Comparison of ENCODE assay signal across 19 cellular contexts in genomic region chr18:23239885-23240608, GRCh38.
DNase-seq lines count a peak whose midpoint lies in the region; ATAC-seq, FAIRE-seq and TF ChIP-seq lines count a peak whose summit lies in the region.
"Had no signal": no experiment of that assay in that cellular context is flagged by ENCODE, and none has a peak within 500 bp of the region (broad histone marks: within the 10 kb centered on the region; RNA-seq: fewer than 3 reads in every experiment).

No MANE protein-coding gene starts in this region.

- BruUV-seq in GM12878 (replicated peaks; lab: Mats Ljungman, UMichigan): no TSS peak

- no peak for TF ChIP-seq RAD21 in GM12878 (IDR thresholded peaks at IDR 0.05; ENCODE audit: insufficient read depth, low read depth, low read length)

- H3K36me3 ChIP-seq in GM12878 (ENCODE audit: control insufficient read depth in 2 of 2, insufficient read depth in 2 of 2, low read length in 1 of 2): peaks cover 5 to 6% of the 10 kb centered on the region in 2 experiments; a peak in 3 of 4 replicates

- peak overlapping the region; percentile 73 for H3K27ac ChIP-seq in GM12878 (ENCODE audit: control insufficient read depth, insufficient read depth)

- peaks cover 47% of the 10 kb centered on the region for H3K4me1 Mint-ChIP-seq in osteocyte (ENCODE audit: unreplicated experiment)
- peaks cover 32% of the 10 kb centered on the region for H3K4me1 Mint-ChIP-seq in activated T-helper 1 cell treated with anti-CD3 and anti-CD28 coated beads, Interleukin-12 subunit alpha, Interleukin-12 subunit beta, Interleukin-2, Interleukin-4 antibody, amounts not matched to agents 30 ng/mL and 10 ng/mL and 1 ng/mL, durations not matched to agents 14 hours and 24 hours and 36 hours (ENCODE audit: low read depth)

- H3K36me3 Mint-ChIP-seq in osteocyte (ENCODE audit: unreplicated experiment): peaks cover 20% of the 10 kb centered on the region
- peaks cover 8% of the 10 kb centered on the region for H3K36me3 Mint-ChIP-seq in activated T-helper 1 cell treated with anti-CD3 and anti-CD28 coated beads, Interleukin-12 subunit alpha, Interleukin-12 subunit beta, Interleukin-2, Interleukin-4 antibody, amounts not matched to agents 30 ng/mL and 10 ng/mL and 1 ng/mL, durations not matched to agents 14 hours and 24 hours and 36 hours (ENCODE audit: low read depth)
- H3K36me3 Mint-ChIP-seq: CD8-positive, alpha-beta T cell had no signal

- ATAC-seq in GM12878: no peak
- no peak for ATAC-seq in activated CD4-positive, CD25-positive, alpha-beta regulatory T cell treated with anti-CD3 and anti-CD28 coated beads, Interleukin-2, amount 50 U/mL, for 24 hours
- ATAC-seq: CD8-positive, alpha-beta T cell; Panc1; Right ventricle myocardium inferior had no signal

- H2AFZ ChIP-seq in GM12878 (ENCODE audit: control insufficient read depth, low read depth, low read length): no peak overlapping the region

- SMC1A ChIA-PET in GM12878 (lab: Charles Lee; ENCODE audit: uncharacterized antibody, unreplicated experiment): interaction anchor here (0.7 to 3.5 kb wide), 10 partner anchors 8 to 118 kb away, joined by 3 to 21 read pairs (median 11); no protein-coding TSS in a partner anchor

- POLR2A ChIA-PET in GM12878 (lab: Charles Lee): interaction anchor here (1.2 to 4.8 kb wide), 5 partner anchors 12 to 106 kb away, joined by 3 to 58 read pairs (median 10); partner anchors contain the start of gene CABLES1

- no peak for TF ChIP-seq POLR2A in GM12878 (IDR thresholded peaks at IDR 0.05; ENCODE audit: low read depth, low read length)

- no peak overlapping the region for H3K4me3 Mint-ChIP-seq in osteocyte (ENCODE audit: unreplicated experiment)
- H3K4me3 Mint-ChIP-seq in activated T-helper 1 cell treated with anti-CD3 and anti-CD28 coated beads, Interleukin-12 subunit alpha, Interleukin-12 subunit beta, Interleukin-2, Interleukin-4 antibody, amounts not matched to agents 30 ng/mL and 10 ng/mL and 1 ng/mL, durations not matched to agents 14 hours and 24 hours and 36 hours: no peak overlapping the region
- H3K4me3 Mint-ChIP-seq: B cell; CD8-positive, alpha-beta T cell; H9; IgD-negative memory B cell had no signal

- H4K20me1 ChIP-seq in GM12878 (ENCODE audit: control insufficient read depth, insufficient read depth): no peaks in the 10 kb centered on the region

- peak overlapping the region; percentile 52 for H3K27ac Mint-ChIP-seq in osteocyte (ENCODE audit: unreplicated experiment)
- no peak overlapping the region for H3K27ac Mint-ChIP-seq in activated T-helper 1 cell treated with anti-CD3 and anti-CD28 coated beads, Interleukin-12 subunit alpha, Interleukin-12 subunit beta, Interleukin-2, Interleukin-4 antibody, amounts not matched to agents 30 ng/mL and 10 ng/mL and 1 ng/mL, durations not matched to agents 14 hours and 24 hours and 36 hours
- H3K27ac Mint-ChIP-seq: CD8-positive, alpha-beta T cell had no signal

- H3K27me3 Mint-ChIP-seq in osteocyte (ENCODE audit: unreplicated experiment): no peaks in the 10 kb centered on the region
- H3K27me3 Mint-ChIP-seq in activated T-helper 1 cell treated with anti-CD3 and anti-CD28 coated beads, Interleukin-12 subunit alpha, Interleukin-12 subunit beta, Interleukin-2, Interleukin-4 antibody, amounts not matched to agents 30 ng/mL and 10 ng/mL and 1 ng/mL, durations not matched to agents 14 hours and 24 hours and 36 hours (ENCODE audit: insufficient read depth): peaks cover 2% of the 10 kb centered on the region

- in situ Hi-C loops in GM12878 (cut with MboI): loop anchor here (5.0 kb wide), 1 partner anchor 117 kb away; no protein-coding TSS in a partner anchor

- H3K4me2 ChIP-seq in GM12878 (ENCODE audit: control insufficient read depth, insufficient read depth): no peak overlapping the region

- no peaks in the 10 kb centered on the region for H3K79me2 ChIP-seq in GM12878 (ENCODE audit: control insufficient read depth, insufficient read depth, low read length)

- peak in 1 of 2 experiments; percentile 21; a peak in 1 of 4 replicates for TF ChIP-seq EP300 in GM12878 (IDR thresholded peaks at IDR 0.05; ENCODE audit: borderline replicate concordance in 1 of 2, control insufficient read depth in 1 of 2, low read depth in 2 of 2, low read length in 2 of 2)

- DNase-seq in ELF-1 (ENCODE audit: low read depth, low spot score): peak; percentile 92
- peak; percentile 39 for DNase-seq in NAMALWA (ENCODE audit: low spot score)
- DNase-seq in GM12878 (ENCODE audit: low read depth, low spot score): no peak
- DNase-seq in osteocyte (ENCODE audit: extremely low spot score, unreplicated experiment): no peak
- no peak for DNase-seq in HPDE6-E6E7 (ENCODE audit: extremely low spot score)
- no peak for DNase-seq in mesenteric fat pad (ENCODE audit: low spot score)
- DNase-seq in activated T-helper 1 cell treated with anti-CD3 and anti-CD28 coated beads, Interleukin-12 subunit alpha, Interleukin-12 subunit beta, Interleukin-2, Interleukin-4 antibody, amounts not matched to agents 30 ng/mL and 10 ng/mL and 1 ng/mL, durations not matched to agents 14 hours and 24 hours and 36 hours (ENCODE audit: low spot score): no peak
- DNase-seq: CD8-positive, alpha-beta T cell; DND-41; H9; NCI-H146; NCI-H2107; NCI-H345; NCI-H526 treated with DMSO at 0.1 percent for 48 hours had no signal

- 60% methylated on average over 10 of the region's 10 CpGs for WGBS in GM12878 (ENCODE audit: insufficient coverage, insufficient replicate concordance, low lambda C conversion rate, missing lambda C conversion rate)

- intact Hi-C loops in GM12878 (cut with micrococcal nuclease; ENCODE audit: unreplicated experiment): loop anchor here (5.0 to 10.0 kb wide), 3 partner anchors 172 to 775 kb away; partner anchors contain the start of genes RMC1 and TTC39C
- intact Hi-C loops in activated T-helper 1 cell treated with anti-CD3 and anti-CD28 coated beads, Interleukin-12 subunit alpha, Interleukin-12 subunit beta, Interleukin-2, Interleukin-4 antibody, amounts not matched to agents 30 ng/mL and 10 ng/mL and 1 ng/mL, durations not matched to agents 14 hours and 24 hours and 36 hours (cut with micrococcal nuclease): loop anchor here (10.0 kb wide), 3 partner anchors 345 to 775 kb away; partner anchors contain the start of genes NPC1 and TTC39C

- H3K9me3 Mint-ChIP-seq in osteocyte (ENCODE audit: unreplicated experiment): no peaks in the 10 kb centered on the region
- no peaks in the 10 kb centered on the region for H3K9me3 Mint-ChIP-seq in activated T-helper 1 cell treated with anti-CD3 and anti-CD28 coated beads, Interleukin-12 subunit alpha, Interleukin-12 subunit beta, Interleukin-2, Interleukin-4 antibody, amounts not matched to agents 30 ng/mL and 10 ng/mL and 1 ng/mL, durations not matched to agents 14 hours and 24 hours and 36 hours
- H3K9me3 Mint-ChIP-seq: CD8-positive, alpha-beta T cell; H9; IgD-negative memory B cell had no signal

- TF ChIP-seq CTCF in GM12878 (IDR thresholded peaks at IDR 0.05 in 2 of 3, conservative IDR thresholded peaks at IDR 0.05 in 1 of 3; ENCODE audit: control insufficient read depth in 2 of 3, extremely low read depth in 1 of 3, insufficient read depth in 1 of 3, low read depth in 3 of 3, low read length in 3 of 3): no peak
- TF ChIP-seq CTCF in osteocyte (IDR thresholded peaks at IDR 0.05): no peak

- FAIRE-seq in GM12878 (lab: Jason Lieb, UNC): no peak

- RAD21 ChIA-PET in GM12878 (lab: Charles Lee; ENCODE audit: unreplicated experiment): interaction anchor here (1.1 to 4.5 kb wide), 10 partner anchors 8 to 118 kb away, joined by 3 to 42 read pairs (median 6); partner anchors contain the start of gene CABLES1

- H3K4me1 ChIP-seq in GM12878 (ENCODE audit: control insufficient read depth, insufficient read depth, low read length): peaks cover 50% of the 10 kb centered on the region

- H3K9ac ChIP-seq in GM12878 (ENCODE audit: control insufficient read depth, insufficient read depth, low read length): peak overlapping the region; percentile 4; the same call in 1 of the 2 replicates

- H3K9me3 ChIP-seq in GM12878 (replicated peaks; ENCODE audit: control insufficient read depth, insufficient read depth, low read length): no peaks in the 10 kb centered on the region

- H3K27me3 ChIP-seq in GM12878 (replicated peaks in 1 of 2; ENCODE audit: control insufficient read depth in 2 of 2, insufficient read depth in 2 of 2, low read length in 1 of 2): no peaks in the 10 kb centered on the region

- no peak overlapping the region for H3K4me3 ChIP-seq in GM12878

- CTCF ChIA-PET in GM12878 (lab: Yijun Ruan, JAX): interaction anchor here (1.8 to 6.9 kb wide), 2 partner anchors 12 to 118 kb away, joined by 7 to 51 read pairs; no protein-coding TSS in a partner anchor

TF ChIP-seq in GM12878, 131 proteins besides CTCF, POLR2A, EP300 and RAD21 (continues in another document):
- TF ChIP-seq E4F1 (IDR thresholded peaks at IDR 0.05; ENCODE audit: borderline replicate concordance, partially characterized antibody): no peak
- TF ChIP-seq RELA (IDR thresholded peaks at IDR 0.05; ENCODE audit: borderline replicate concordance, partially characterized antibody): peak; percentile 39

Comparison
In these comparisons a context has a peak if more than half of its experiments do, and no peak if none do; other contexts are left out.
1. DNase-seq: peak in ELF-1 (single experiment) and NAMALWA (single experiment); none in GM12878 (single experiment), osteocyte (single experiment), HPDE6-E6E7 (single experiment), mesenteric fat pad (single experiment) and activated T-helper 1 cell treated with anti-CD3 and anti-CD28 coated beads, Interleukin-12 subunit alpha, Interleukin-12 subunit beta, Interleukin-2, Interleukin-4 antibody, amounts not matched to agents 30 ng/mL and 10 ng/mL and 1 ng/mL, durations not matched to agents 14 hours and 24 hours and 36 hours (single experiment).